10 cellular contexts compared by ENCODE assay signal in genomic region chr6:155187994-155188706, GRCh38.
DNase-seq lines count a peak whose midpoint lies in the region; ATAC-seq and TF ChIP-seq lines count a peak whose summit lies in the region.
"Had no signal": no experiment of that assay in that cellular context is flagged by ENCODE, and none has a peak within 500 bp of the region (broad histone marks: within the 10 kb centered on the region; RNA-seq: fewer than 3 reads in every experiment).

No MANE protein-coding gene starts in this region.

- ATAC-seq in GM18861 (IDR thresholded peaks at IDR 0.05; ENCODE audit: unreplicated experiment) (no peak), HG03439 (IDR thresholded peaks at IDR 0.05; ENCODE audit: unreplicated experiment) (no peak)

- H3K36me3 Mint-ChIP-seq in IgD-negative memory B cell, result peaks cover 2% of the 10 kb centered on the region
- H3K36me3 Mint-ChIP-seq in neural crest cell (ENCODE audit: low read depth), result peaks cover 5% of the 10 kb centered on the region

- no peaks in the 10 kb centered on the region for H3K27me3 Mint-ChIP-seq in IgD-negative memory B cell
- no peaks in the 10 kb centered on the region for H3K27me3 Mint-ChIP-seq in neural crest cell (ENCODE audit: low read depth)

- peak overlapping the region in 2 of 3 donors; percentile 27 to 76 for H3K27ac Mint-ChIP-seq in IgD-negative memory B cell
- peak overlapping the region; percentile 95 for H3K27ac Mint-ChIP-seq in neural crest cell (ENCODE audit: unreplicated experiment)

- H3K9me3 Mint-ChIP-seq in IgD-negative memory B cell, result no peaks in the 10 kb centered on the region
- H3K9me3 Mint-ChIP-seq in neural crest cell, result no peaks in the 10 kb centered on the region

- DNase-seq in AG09309 (ENCODE audit: low read depth) (peak; percentile 81), coronary artery (ENCODE audit: low spot score) (no peak), neural crest cell (ENCODE audit: low read depth, low spot score) (no peak), NCI-H1417 (lab: John Stamatoyannopoulos, UW) (no peak)
- DNase-seq in effector CD4-positive, alpha-beta T cell, result no peak
- DNase-seq: Caco-2; stimulated activated naive CD4-positive, alpha-beta T cell treated with Interleukin-2 at 50 U/mL for 16 hours had no signal

- H3K27ac ChIP-seq in coronary artery, result peak overlapping the region; percentile 6 to 35

- H3K4me1 Mint-ChIP-seq in IgD-negative memory B cell, result peaks cover 35 to 47% (median 39%) of the 10 kb centered on the region in 3 donors
- H3K4me1 Mint-ChIP-seq in neural crest cell, result peaks cover 54% of the 10 kb centered on the region

- no peak for TF ChIP-seq CTCF in AG09309 (IDR thresholded peaks at IDR 0.05; ENCODE audit: control insufficient read depth, insufficient read depth, low read depth, low read length, missing control alignments)
- no peak for TF ChIP-seq CTCF in coronary artery (IDR thresholded peaks at IDR 0.05)
- TF ChIP-seq CTCF in neural crest cell (conservative IDR thresholded peaks at IDR 0.05), result no peak

- peak overlapping the region; percentile 39 to 65 (median 61) for H3K4me3 Mint-ChIP-seq in IgD-negative memory B cell
- peak overlapping the region; percentile 2 for H3K4me3 Mint-ChIP-seq in neural crest cell

- H3K4me3 ChIP-seq in AG09309 (ENCODE audit: control insufficient read depth, low read depth, low read length), result no peak overlapping the region
- H3K4me3 ChIP-seq in coronary artery, result no peak overlapping the region
